ENCODE assay signal across 1 cellular context in the genomic region with DNA sequence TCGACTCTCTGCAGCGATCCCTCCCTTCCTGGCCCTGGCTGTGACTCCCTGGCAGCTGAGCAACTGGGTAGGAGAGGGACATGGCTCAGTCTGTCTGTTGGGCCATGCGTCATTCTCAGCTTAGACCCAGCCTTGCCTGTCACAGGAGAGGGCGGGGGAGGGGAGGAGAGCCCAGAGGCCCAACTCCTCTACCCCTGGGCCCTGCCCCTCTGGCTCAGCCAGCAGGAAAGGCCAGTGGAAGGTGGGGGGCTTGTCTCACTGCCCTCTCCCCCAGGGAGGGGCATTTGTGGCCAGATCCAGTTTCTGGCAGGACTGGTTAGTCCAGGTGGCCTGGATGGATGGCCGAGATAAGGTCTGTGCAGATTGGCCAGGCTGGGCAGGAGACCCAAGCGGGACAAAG.
TF ChIP-seq lines count a peak whose summit lies in the region.

No MANE protein-coding gene starts in this region.

TF ChIP-seq in GM23338, 12 proteins besides CTCF, POLR2A, EP300 and RAD21 (continued from another document):
- TF ChIP-seq, protein P1, sequence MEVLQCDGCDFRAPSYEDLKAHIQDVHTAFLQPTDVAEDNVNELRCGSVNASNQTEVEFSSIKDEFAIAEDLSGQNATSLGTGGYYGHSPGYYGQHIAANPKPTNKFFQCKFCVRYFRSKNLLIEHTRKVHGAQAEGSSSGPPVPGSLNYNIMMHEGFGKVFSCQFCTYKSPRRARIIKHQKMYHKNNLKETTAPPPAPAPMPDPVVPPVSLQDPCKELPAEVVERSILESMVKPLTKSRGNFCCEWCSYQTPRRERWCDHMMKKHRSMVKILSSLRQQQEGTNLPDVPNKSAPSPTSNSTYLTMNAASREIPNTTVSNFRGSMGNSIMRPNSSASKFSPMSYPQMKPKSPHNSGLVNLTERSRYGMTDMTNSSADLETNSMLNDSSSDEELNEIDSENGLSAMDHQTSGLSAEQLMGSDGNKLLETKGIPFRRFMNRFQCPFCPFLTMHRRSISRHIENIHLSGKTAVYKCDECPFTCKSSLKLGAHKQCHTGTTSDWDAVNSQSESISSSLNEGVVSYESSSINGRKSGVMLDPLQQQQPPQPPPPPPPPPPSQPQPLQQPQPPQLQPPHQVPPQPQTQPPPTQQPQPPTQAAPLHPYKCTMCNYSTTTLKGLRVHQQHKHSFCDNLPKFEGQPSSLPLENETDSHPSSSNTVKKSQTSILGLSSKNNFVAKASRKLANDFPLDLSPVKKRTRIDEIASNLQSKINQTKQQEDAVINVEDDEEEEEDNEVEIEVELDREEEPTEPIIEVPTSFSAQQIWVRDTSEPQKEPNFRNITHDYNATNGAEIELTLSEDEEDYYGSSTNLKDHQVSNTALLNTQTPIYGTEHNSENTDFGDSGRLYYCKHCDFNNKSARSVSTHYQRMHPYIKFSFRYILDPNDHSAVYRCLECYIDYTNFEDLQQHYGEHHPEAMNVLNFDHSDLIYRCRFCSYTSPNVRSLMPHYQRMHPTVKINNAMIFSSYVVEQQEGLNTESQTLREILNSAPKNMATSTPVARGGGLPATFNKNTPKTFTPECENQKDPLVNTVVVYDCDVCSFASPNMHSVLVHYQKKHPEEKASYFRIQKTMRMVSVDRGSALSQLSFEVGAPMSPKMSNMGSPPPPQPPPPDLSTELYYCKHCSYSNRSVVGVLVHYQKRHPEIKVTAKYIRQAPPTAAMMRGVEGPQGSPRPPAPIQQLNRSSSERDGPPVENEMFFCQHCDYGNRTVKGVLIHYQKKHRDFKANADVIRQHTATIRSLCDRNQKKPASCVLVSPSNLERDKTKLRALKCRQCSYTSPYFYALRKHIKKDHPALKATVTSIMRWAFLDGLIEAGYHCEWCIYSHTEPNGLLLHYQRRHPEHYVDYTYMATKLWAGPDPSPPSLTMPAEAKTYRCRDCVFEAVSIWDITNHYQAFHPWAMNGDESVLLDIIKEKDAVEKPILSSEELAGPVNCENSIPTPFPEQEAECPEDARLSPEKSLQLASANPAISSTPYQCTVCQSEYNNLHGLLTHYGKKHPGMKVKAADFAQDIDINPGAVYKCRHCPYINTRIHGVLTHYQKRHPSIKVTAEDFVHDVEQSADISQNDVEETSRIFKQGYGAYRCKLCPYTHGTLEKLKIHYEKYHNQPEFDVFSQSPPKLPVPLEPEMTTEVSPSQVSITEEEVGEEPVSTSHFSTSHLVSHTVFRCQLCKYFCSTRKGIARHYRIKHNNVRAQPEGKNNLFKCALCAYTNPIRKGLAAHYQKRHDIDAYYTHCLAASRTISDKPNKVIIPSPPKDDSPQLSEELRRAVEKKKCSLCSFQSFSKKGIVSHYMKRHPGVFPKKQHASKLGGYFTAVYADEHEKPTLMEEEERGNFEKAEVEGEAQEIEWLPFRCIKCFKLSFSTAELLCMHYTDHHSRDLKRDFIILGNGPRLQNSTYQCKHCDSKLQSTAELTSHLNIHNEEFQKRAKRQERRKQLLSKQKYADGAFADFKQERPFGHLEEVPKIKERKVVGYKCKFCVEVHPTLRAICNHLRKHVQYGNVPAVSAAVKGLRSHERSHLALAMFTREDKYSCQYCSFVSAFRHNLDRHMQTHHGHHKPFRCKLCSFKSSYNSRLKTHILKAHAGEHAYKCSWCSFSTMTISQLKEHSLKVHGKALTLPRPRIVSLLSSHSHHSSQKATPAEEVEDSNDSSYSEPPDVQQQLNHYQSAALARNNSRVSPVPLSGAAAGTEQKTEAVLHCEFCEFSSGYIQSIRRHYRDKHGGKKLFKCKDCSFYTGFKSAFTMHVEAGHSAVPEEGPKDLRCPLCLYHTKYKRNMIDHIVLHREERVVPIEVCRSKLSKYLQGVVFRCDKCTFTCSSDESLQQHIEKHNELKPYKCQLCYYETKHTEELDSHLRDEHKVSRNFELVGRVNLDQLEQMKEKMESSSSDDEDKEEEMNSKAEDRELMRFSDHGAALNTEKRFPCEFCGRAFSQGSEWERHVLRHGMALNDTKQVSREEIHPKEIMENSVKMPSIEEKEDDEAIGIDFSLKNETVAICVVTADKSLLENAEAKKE (CRISPR knock-in tag; IDR thresholded peaks at IDR 0.05): no peak
- no peak for TF ChIP-seq ZNF114 (CRISPR knock-in tag; IDR thresholded peaks at IDR 0.05)
